Comparison of ENCODE assay signal across 8 cellular contexts in the genomic region with DNA sequence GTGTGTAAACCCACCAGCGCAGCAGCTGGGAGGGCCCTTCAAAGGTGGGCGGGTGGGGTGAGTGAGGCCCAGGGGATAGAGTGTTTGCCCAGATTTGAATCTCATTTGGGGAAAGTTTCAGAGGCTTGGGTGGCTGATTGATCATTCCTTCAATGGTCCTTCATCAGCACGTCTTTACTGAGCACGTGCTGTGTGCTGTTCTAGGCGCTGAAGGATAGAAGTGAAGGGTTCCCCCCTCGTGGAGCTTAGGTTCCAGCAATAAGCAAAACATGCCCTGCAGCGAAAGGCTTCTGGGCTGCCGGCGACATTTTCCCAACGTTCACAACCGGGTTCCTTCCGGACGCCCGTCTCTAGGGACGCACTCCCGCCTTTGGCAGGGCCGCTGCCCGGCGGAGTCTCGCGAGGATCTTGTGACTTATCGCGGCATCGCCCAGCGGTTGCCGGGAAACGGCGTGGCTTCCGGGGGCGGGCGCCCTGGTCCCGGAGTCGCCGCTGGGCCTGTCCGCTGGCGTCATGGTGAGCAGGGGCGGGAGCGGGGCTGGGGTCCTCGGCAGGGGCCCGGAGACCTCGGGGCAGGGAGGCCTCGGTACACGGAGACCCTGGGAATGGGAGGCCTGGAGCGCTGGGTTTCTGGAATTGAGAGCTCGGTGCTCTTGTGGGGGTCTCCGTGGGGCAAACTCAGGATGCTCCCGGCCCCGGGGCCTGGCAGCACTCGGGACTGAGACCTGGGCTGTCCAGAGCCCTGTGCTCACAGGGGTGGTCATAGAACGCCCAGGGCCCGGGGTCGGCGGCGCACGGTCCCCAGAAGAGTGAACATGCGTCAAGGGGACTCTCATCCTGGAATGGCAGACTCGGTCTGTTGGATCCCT. TPM values are rescaled to one million over a fixed set of nuclear protein-coding genes. Genes with fewer than 3 reads are reported as not detected.
DNase-seq lines count a peak whose midpoint lies in the region; ATAC-seq and TF ChIP-seq lines count a peak whose summit lies in the region.

No MANE protein-coding gene starts in this region.

- peaks cover 3% of the 10 kb centered on the region for H3K27me3 ChIP-seq in CD8-positive, alpha-beta memory T cell (ENCODE audit: insufficient read depth, low read length, poor library complexity, severe bottlenecking)
- H3K27me3 ChIP-seq in MG63 (no peaks in the 10 kb centered on the region), ovary (no peaks in the 10 kb centered on the region), thymus (ENCODE audit: control insufficient read depth, insufficient read depth) (peaks cover 27% of the 10 kb centered on the region)

- peak; percentile 65 for ATAC-seq in GM21447 (IDR thresholded peaks at IDR 0.05; ENCODE audit: unreplicated experiment)

- peaks cover 22% of the 10 kb centered on the region for H3K4me1 ChIP-seq in CD8-positive, alpha-beta memory T cell (ENCODE audit: insufficient read depth, low read length)
- H3K4me1 ChIP-seq in ovary (ENCODE audit: insufficient read depth) (peaks cover 7% of the 10 kb centered on the region), thymus (ENCODE audit: control insufficient read depth, insufficient read depth, low read length) (peaks cover 18% of the 10 kb centered on the region)

- H3K4me3 Mint-ChIP-seq in CD8-positive, alpha-beta memory T cell: peak overlapping the region; percentile 73 to 91 (median 78)

- peak overlapping the region; percentile 60 for H3K4me3 ChIP-seq in CD8-positive, alpha-beta memory T cell (ENCODE audit: low read length)
- H3K4me3 ChIP-seq in MG63 (peak overlapping the region; percentile 80), ovary (peak overlapping the region; percentile 63), thymus (ENCODE audit: low read length) (peak overlapping the region; percentile 75)

- H3K27me3 Mint-ChIP-seq in CD8-positive, alpha-beta memory T cell: peaks cover 3 to 7% of the 10 kb centered on the region in 2 donors

- no peaks in the 10 kb centered on the region for H3K9me3 ChIP-seq in CD8-positive, alpha-beta memory T cell (ENCODE audit: low read length)
- H3K9me3 ChIP-seq in MG63 (no peaks in the 10 kb centered on the region), ovary (no peaks in the 10 kb centered on the region), thymus (ENCODE audit: control insufficient read depth) (no peaks in the 10 kb centered on the region)

- no peak for TF ChIP-seq POLR2A in ovary (IDR thresholded peaks at IDR 0.05)

- H3K27ac ChIP-seq in CD8-positive, alpha-beta memory T cell (ENCODE audit: low read depth, low read length): peak overlapping the region; percentile 47
- H3K27ac ChIP-seq in ovary (peak overlapping the region in 1 of 2 donors; percentile 66), thymus (ENCODE audit: low read depth) (no peak overlapping the region)

- 4 to 5% (median 4%) methylated on average over 55 to 57 of the region's 57 CpGs for WGBS in ovary, 3 donors
- 11% methylated on average over 57 of the region's 57 CpGs for WGBS in thymus

- TF ChIP-seq EP300 in ovary (IDR thresholded peaks at IDR 0.05): no peak

- H3K36me3 Mint-ChIP-seq in CD8-positive, alpha-beta memory T cell: no peaks in the 10 kb centered on the region

- H3K36me3 ChIP-seq in CD8-positive, alpha-beta memory T cell (ENCODE audit: insufficient read depth, low read length): no peaks in the 10 kb centered on the region
- H3K36me3 ChIP-seq in MG63: peaks cover 24% of the 10 kb centered on the region
- no peaks in the 10 kb centered on the region for H3K36me3 ChIP-seq in ovary
- H3K36me3 ChIP-seq in thymus (ENCODE audit: control insufficient read depth, insufficient read depth): no peaks in the 10 kb centered on the region

- CTCF ChIA-PET in CD8-positive, alpha-beta memory T cell (lab: Charles Lee): interaction anchor here (1.1 to 2.0 kb wide), 2 partner anchors 47 to 322 kb away, joined by 3 to 5 read pairs; no protein-coding TSS in a partner anchor

- intact Hi-C loops in ovary (cut with DNase I): no loop called here

- peak; percentile 55 to 84 (median 67) for DNase-seq in CD8-positive, alpha-beta memory T cell
- DNase-seq in MG63: peak; percentile 100
- peak; percentile 84 for DNase-seq in SK-MEL-5 (ENCODE audit: low read depth, low spot score)
- peak; percentile 80 for DNase-seq in activated naive CD4-positive, alpha-beta T cell treated with anti-CD3 and anti-CD28 coated beads, Interleukin-2, amount 50 U/mL, for 16 hours
- DNase-seq in glomerular endothelial cell (ENCODE audit: extremely low read depth, low read depth, low spot score): peak; percentile 27
- peak; percentile 92 to 95 (median 95) for DNase-seq in ovary

- in situ Hi-C loops in SK-MEL-5 (cut with HindIII; ENCODE audit: low pct_unique_long_range_greater_than_20kb, low sequenced_read_pairs): no loop called here

- H3K4me1 Mint-ChIP-seq in CD8-positive, alpha-beta memory T cell: peaks cover 20 to 36% (median 27%) of the 10 kb centered on the region in 3 donors

- H3K27ac Mint-ChIP-seq in CD8-positive, alpha-beta memory T cell: peak overlapping the region in 6 of 8 donors; percentile 4 to 80 (median 66)

- POLR2A ChIA-PET in CD8-positive, alpha-beta memory T cell (lab: Charles Lee): interaction anchor here (0.6 to 0.7 kb wide), 2 partner anchors 73 to 664 kb away, joined by 3 to 6 read pairs; no protein-coding TSS in a partner anchor

- H3K9me3 Mint-ChIP-seq in CD8-positive, alpha-beta memory T cell: no peaks in the 10 kb centered on the region

- no peak for TF ChIP-seq CTCF in ovary (IDR thresholded peaks at IDR 0.05)

RNA-seq across cellular contexts. Expression of a gene that starts 3.2 kb away (rescaled TPM):
- under 1 TPM; 0.13 to 0.18 TPM for total RNA-seq in CD8-positive, alpha-beta memory T cell
- 0.94 TPM for polyA plus RNA-seq in CD8-positive, alpha-beta memory T cell
- total RNA-seq in MG63 (2014; rRNA removed; shearing (Covaris generic); ENCODE audit: low replicate concordance): 28.0 and 37.3 TPM in 2 replicates
- 22.9 and 23.1 TPM in 2 replicates for total RNA-seq in SK-MEL-5 (2014; rRNA removed; shearing (Covaris generic))
- polyA plus RNA-seq in SK-MEL-5 (2015; cell fraction: cytosol; rRNA removed): 81.2 and 93.1 TPM in 2 replicates
- polyA plus RNA-seq in SK-MEL-5 (2015; cell fraction: nucleus; rRNA removed): 22.1 and 22.3 TPM in 2 replicates
- 15.5 and 19.0 TPM in 2 replicates for total RNA-seq in glomerular endothelial cell
- total RNA-seq in ovary: 1 to 10 TPM; 1.3 to 6.2 (median 2.5) TPM
- polyA plus RNA-seq in ovary: 1 to 10 TPM in 1 of 2 donors, under 1 TPM in 1; 0.97 to 1.5 TPM
- polyA plus RNA-seq in thymus: 1.9 TPM

RNA-seq across cellular contexts. Expression of a gene that starts 54.7 kb away (rescaled TPM):
- total RNA-seq in CD8-positive, alpha-beta memory T cell: not detected
- not detected for polyA plus RNA-seq in CD8-positive, alpha-beta memory T cell
- not detected in 2 replicates for total RNA-seq in MG63 (2014; rRNA removed; shearing (Covaris generic); ENCODE audit: low replicate concordance)
- 4.1 and 6.2 TPM in 2 replicates for total RNA-seq in SK-MEL-5 (2014; rRNA removed; shearing (Covaris generic))
- polyA plus RNA-seq in SK-MEL-5 (2015; cell fraction: cytosol; rRNA removed): 0.80 and 1.8 TPM in 2 replicates
- polyA plus RNA-seq in SK-MEL-5 (2015; cell fraction: nucleus; rRNA removed): 13.8 and 16.0 TPM in 2 replicates
- total RNA-seq in glomerular endothelial cell: not detected in 2 replicates
- total RNA-seq in ovary: not detected
- polyA plus RNA-seq in ovary: not detected
- polyA plus RNA-seq in thymus: 0.09 TPM

Comparison
In these comparisons a context has a peak if more than half of its experiments do, and no peak if none do; other contexts are left out.
1. DNase-seq: peak in every context shown above with its lines; median percentile 100 in MG63; 95 in ovary; 84 in SK-MEL-5; 80 in activated naive CD4-positive, alpha-beta T cell treated with anti-CD3 and anti-CD28 coated beads, Interleukin-2, amount 50 U/mL, for 16 hours; 67 in CD8-positive, alpha-beta memory T cell; 27 in glomerular endothelial cell.